19 cellular contexts compared by ENCODE assay signal in the genomic region with DNA sequence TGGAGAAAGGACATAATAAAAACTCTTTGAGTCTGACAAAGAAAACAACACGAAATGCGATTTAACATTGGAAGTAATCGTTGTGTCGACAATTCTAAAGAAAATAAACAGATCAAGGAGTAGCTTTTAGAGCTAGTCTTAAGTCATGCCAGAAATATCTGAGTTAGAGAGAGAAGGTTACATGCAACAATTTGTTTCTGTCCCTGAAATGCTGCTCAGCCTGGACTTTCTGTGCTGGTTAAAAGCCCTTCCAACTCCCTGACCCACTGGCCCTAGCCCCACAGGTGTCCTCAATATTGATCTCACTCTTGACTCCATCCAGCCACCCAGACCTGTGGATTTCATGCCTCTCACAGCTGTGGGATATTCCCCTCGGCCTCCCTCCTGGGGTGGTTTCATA. TPM values are rescaled to one million over a fixed set of nuclear protein-coding genes. Genes with fewer than 3 reads are reported as not detected.
DNase-seq lines count a peak whose midpoint lies in the region; ATAC-seq, FAIRE-seq and TF ChIP-seq lines count a peak whose summit lies in the region.
"Had no signal": no experiment of that assay in that cellular context is flagged by ENCODE, and none has a peak within 500 bp of the region (broad histone marks: within the 10 kb centered on the region; RNA-seq: fewer than 3 reads in every experiment).

No MANE protein-coding gene starts in this region.

- H3K27ac ChIP-seq in HEK293 (ENCODE audit: extremely low read depth, low read depth, low read length), result no peak overlapping the region
- no peak overlapping the region for H3K27ac ChIP-seq in right cardiac atrium (ENCODE audit: low read length)
- H3K27ac ChIP-seq in small intestine (ENCODE audit: low read depth in 1 of 2, low read length in 1 of 2), result no peak overlapping the region
- H3K27ac ChIP-seq in esophagus muscularis mucosa (replicated peaks in 1 of 4), result no peak overlapping the region
- H3K27ac ChIP-seq: C4-2B had no signal

- FAIRE-seq in small intestine (lab: Jason Lieb, UNC), result no peak
- FAIRE-seq: A204.1, D721Med, G401.6, GM12891 had no signal

- intact Hi-C loops in right cardiac atrium (cut with DNase I) (no loop called here), esophagus muscularis mucosa (cut with DNase I) (no loop called here)

- CTCF ChIA-PET in HEK293 (lab: Yijun Ruan, JAX), result interaction anchor here (0.6 to 1.9 kb wide), 5 partner anchors 10 to 146 kb away, joined by 3 to 5 read pairs (median 4); no protein-coding TSS in a partner anchor

- POLR2A ChIA-PET in HEK293 (lab: Yijun Ruan, JAX), result no interaction called here

- no peaks in the 10 kb centered on the region for H3K36me3 ChIP-seq in HEK293 (ENCODE audit: control insufficient read depth in 2 of 2, insufficient read depth in 1 of 2, low read length in 2 of 2)
- H3K36me3 ChIP-seq in adipocyte (ENCODE audit: control insufficient read depth, insufficient read depth, low read length, severe bottlenecking), result no peaks in the 10 kb centered on the region
- no peaks in the 10 kb centered on the region for H3K36me3 ChIP-seq in small intestine (ENCODE audit: control insufficient read depth in 2 of 2, insufficient read depth in 2 of 2, low read length in 2 of 2)
- H3K36me3 ChIP-seq in esophagus muscularis mucosa, result no peaks in the 10 kb centered on the region
- H3K36me3 ChIP-seq: BE2C had no signal

- H3K4me1 ChIP-seq in HEK293 (ENCODE audit: control insufficient read depth, insufficient read depth, low read length) (no peaks in the 10 kb centered on the region), adipocyte (ENCODE audit: control insufficient read depth, insufficient read depth, low read length) (peaks cover 9% of the 10 kb centered on the region), right cardiac atrium (ENCODE audit: control insufficient read depth, insufficient read depth, low read length) (no peaks in the 10 kb centered on the region), small intestine (ENCODE audit: control insufficient read depth in 2 of 2, insufficient read depth in 1 of 2, low read depth in 1 of 2, low read length in 1 of 2) (no peaks in the 10 kb centered on the region), esophagus muscularis mucosa (peaks cover 0 to 19% (median 16%) of the 10 kb centered on the region in 4 donors)
- H3K4me1 ChIP-seq: BE2C had no signal

- TF ChIP-seq POLR2A in esophagus muscularis mucosa (IDR thresholded peaks at IDR 0.05; ENCODE audit: low read depth), result no peak

- H3K27me3 ChIP-seq in adipocyte (replicated peaks; ENCODE audit: control insufficient read depth, insufficient read depth, low read length) (no peaks in the 10 kb centered on the region), right cardiac atrium (ENCODE audit: control insufficient read depth, insufficient read depth) (no peaks in the 10 kb centered on the region), small intestine (ENCODE audit: control insufficient read depth in 2 of 2, insufficient read depth in 2 of 2, low read length in 2 of 2) (no peaks in the 10 kb centered on the region), esophagus muscularis mucosa (no peaks in the 10 kb centered on the region)
- H3K27me3 ChIP-seq: BE2C had no signal

- no peak for TF ChIP-seq EP300 in esophagus muscularis mucosa (IDR thresholded peaks at IDR 0.05)

- 75% methylated on average over 5 of the region's 5 CpGs for WGBS in right cardiac atrium
- 72 to 88% (median 84%) methylated on average over 5 of the region's 5 CpGs for WGBS in small intestine, 3 donors
- WGBS in esophagus muscularis mucosa, result 67% methylated on average over 5 of the region's 5 CpGs

- no peak overlapping the region for H3K9ac ChIP-seq in adipocyte (ENCODE audit: low read length)

- H3K4me3 ChIP-seq in HEK293 (ENCODE audit: low read depth, low read length) (no peak overlapping the region), adipocyte (ENCODE audit: low read length) (no peak overlapping the region), right cardiac atrium (ENCODE audit: low read length) (no peak overlapping the region), small intestine (ENCODE audit: low read depth in 1 of 2, low read length in 2 of 2) (no peak overlapping the region), esophagus muscularis mucosa (no peak overlapping the region)
- H3K4me3 ChIP-seq: GM23338 had no signal

- TF ChIP-seq CTCF in HEK293 (tag by site-specific recombination; IDR thresholded peaks at IDR 0.05), result no peak
- TF ChIP-seq CTCF in esophagus muscularis mucosa (IDR thresholded peaks at IDR 0.05), result no peak

- peak; percentile 18 for DNase-seq in adipocyte (ENCODE audit: low read depth)
- peak; percentile 30 for DNase-seq in fibroblast of peridontal ligament (ENCODE audit: extremely low read depth)
- peak; percentile 62 for DNase-seq in smooth muscle cell of the brain vasculature (ENCODE audit: low read depth, low spot score)
- DNase-seq in right cardiac atrium, result no peak
- DNase-seq in small intestine, result no peak
- no peak for DNase-seq in esophagus muscularis mucosa (ENCODE audit: extremely low spot score)
- DNase-seq: BE2C; CD4-positive, alpha-beta memory T cell; DMS153; DMS79 treated with DMSO at 0.1 percent for 48 hours; EL; H7 had no signal

- no peaks in the 10 kb centered on the region for H3K9me3 ChIP-seq in HEK293 (ENCODE audit: control insufficient read depth, insufficient read depth, low read depth, low read length)
- H3K9me3 ChIP-seq in adipocyte (ENCODE audit: control insufficient read depth, low read length), result peaks cover 5% of the 10 kb centered on the region
- no peaks in the 10 kb centered on the region for H3K9me3 ChIP-seq in right cardiac atrium (ENCODE audit: control insufficient read depth, low read length)
- no peaks in the 10 kb centered on the region for H3K9me3 ChIP-seq in small intestine (ENCODE audit: control insufficient read depth, low read depth)
- H3K9me3 ChIP-seq in esophagus muscularis mucosa, result peaks cover 0 to 6% (median 5%) of the 10 kb centered on the region in 4 donors
- H3K9me3 ChIP-seq: BE2C had no signal

- ATAC-seq in right cardiac atrium, result no peak
- ATAC-seq: GM23338 had no signal

TF ChIP-seq in HEK293, 187 proteins besides CTCF, POLR2A, EP300 and RAD21:
- TF ChIP-seq ZNF654 (tag by site-specific recombination; IDR thresholded peaks at IDR 0.05; ENCODE audit: low read depth) (no peak), ZNF791 (tag by site-specific recombination; IDR thresholded peaks at IDR 0.05) (no peak), ZNF16 (tag by site-specific recombination; IDR thresholded peaks at IDR 0.05; ENCODE audit: low read depth) (no peak), SCRT2 (tag by site-specific recombination; IDR thresholded peaks at IDR 0.05) (peak; percentile 49; the same call in 1 of the 2 replicates)

RNA-seq across cellular contexts. Expression of a gene that starts 33.2 kb away (rescaled TPM):
- 10 to 100 TPM; 42.6 to 56.8 (median 46.6) TPM for total RNA-seq in right cardiac atrium
- polyA plus RNA-seq in right cardiac atrium, result 21.4 TPM
- polyA plus RNA-seq in small intestine, result 10 to 100 TPM in 1 of 3 donors, 1 to 10 TPM in 2; 4.2 to 16.9 (median 4.3) TPM
- total RNA-seq in esophagus muscularis mucosa, result 10 to 100 TPM; 32.6 to 58.7 (median 46.1) TPM

Comparison
In these comparisons a context has a peak if more than half of its experiments do, and no peak if none do; other contexts are left out.
1. DNase-seq: peak in adipocyte (single experiment), fibroblast of peridontal ligament (single experiment) and smooth muscle cell of the brain vasculature (single experiment); none in right cardiac atrium (0 of 3), small intestine (single experiment) and esophagus muscularis mucosa (single experiment).